ENCODE assay signal across 1 cellular context in the genomic region with DNA sequence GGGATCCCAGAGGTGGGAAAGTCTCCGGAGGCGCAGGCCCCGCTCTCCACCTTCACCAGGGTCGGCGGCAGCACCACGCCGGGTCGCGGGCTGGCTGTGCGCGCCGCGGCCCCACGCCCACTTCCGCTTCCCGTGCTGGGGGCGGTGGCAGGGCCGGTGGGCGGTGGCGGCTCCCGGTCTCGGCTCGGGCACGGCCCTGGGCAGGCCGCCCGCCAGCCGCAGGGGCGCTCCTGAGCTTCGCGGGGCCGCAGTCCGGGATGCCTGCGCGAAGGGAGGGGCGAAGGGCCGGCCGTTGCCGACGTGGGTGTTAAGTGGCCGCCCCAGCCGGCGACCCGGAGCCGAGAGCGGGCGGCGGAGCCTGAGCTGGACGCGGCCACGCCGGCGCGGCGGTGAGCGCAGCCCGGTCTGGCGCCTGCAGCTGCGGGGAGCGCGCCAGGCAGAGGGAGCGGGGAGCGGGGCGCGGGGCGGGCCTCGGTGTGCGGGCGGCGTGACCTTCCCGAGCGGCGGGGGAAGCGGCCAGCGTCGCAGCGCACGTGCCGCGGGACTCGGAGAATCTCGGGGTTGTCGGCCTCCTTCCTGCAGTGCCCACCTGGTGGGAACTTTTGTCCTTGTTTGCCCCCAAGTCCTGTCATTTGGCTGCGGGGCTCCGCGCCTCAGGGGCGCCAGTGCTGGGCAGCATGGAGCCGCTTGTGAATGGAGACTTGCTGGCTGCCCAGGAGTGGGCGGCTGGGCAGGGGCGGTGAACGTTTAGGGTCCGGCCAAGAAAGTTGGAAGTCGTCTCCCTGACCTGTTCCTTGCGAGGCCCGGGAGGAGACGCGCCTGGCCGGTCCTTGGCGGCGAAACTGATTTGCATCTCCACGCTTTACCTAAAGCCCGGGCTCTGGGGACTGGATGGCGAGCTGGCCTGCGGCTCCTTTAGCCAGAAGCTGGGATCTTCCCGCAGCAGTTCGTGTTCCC.
TF ChIP-seq lines count a peak whose summit lies in the region.

A gene (plus strand): TSS at position 337 of the 957 bp plus-strand sequence. CDS start 3,616 bp downstream, outside the sequence.

TF ChIP-seq in GM23338, 12 proteins besides CTCF, POLR2A, EP300 and RAD21 (continued from another document):
- TF ChIP-seq, protein P1, sequence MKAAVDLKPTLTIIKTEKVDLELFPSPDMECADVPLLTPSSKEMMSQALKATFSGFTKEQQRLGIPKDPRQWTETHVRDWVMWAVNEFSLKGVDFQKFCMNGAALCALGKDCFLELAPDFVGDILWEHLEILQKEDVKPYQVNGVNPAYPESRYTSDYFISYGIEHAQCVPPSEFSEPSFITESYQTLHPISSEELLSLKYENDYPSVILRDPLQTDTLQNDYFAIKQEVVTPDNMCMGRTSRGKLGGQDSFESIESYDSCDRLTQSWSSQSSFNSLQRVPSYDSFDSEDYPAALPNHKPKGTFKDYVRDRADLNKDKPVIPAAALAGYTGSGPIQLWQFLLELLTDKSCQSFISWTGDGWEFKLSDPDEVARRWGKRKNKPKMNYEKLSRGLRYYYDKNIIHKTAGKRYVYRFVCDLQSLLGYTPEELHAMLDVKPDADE (IDR thresholded peaks at IDR 0.05), result peak; percentile 56; the same call in 1 of the 2 replicates
- peak; percentile 77 for TF ChIP-seq POLR2AphosphoS5 (IDR thresholded peaks at IDR 0.05; ENCODE audit: low read depth)
- TF ChIP-seq CREB1 (CRISPR knock-in tag; IDR thresholded peaks at IDR 0.05; ENCODE audit: low read depth), result no peak
- TF ChIP-seq ZNF331 (CRISPR knock-in tag; IDR thresholded peaks at IDR 0.05; ENCODE audit: low read depth), result no peak
